16 cellular contexts compared by ENCODE assay signal in the genomic region with DNA sequence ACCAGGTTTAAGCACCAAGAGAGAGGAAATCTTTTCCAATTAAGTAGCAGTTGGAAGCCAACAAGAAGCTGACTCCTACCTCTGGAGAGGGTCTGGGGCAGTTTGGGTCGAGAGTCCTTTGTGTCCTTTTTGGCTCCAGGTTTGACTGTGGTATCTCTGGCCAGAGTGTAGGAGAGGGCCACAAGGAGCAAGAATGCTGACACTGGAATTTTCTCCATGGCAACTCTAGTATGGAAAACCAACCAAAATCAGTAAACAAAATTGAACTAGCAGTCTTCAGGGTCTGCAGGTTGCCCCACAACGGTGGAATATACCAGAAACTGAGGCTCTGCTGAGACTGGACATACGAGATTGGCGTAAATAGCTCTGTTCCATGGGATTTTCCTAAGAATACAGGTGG. TPM values are rescaled to one million over a fixed set of nuclear protein-coding genes. Genes with fewer than 3 reads are reported as not detected.
DNase-seq lines count a peak whose midpoint lies in the region; ATAC-seq, FAIRE-seq and TF ChIP-seq lines count a peak whose summit lies in the region.
"Had no signal": no experiment of that assay in that cellular context is flagged by ENCODE, and none has a peak within 500 bp of the region (broad histone marks: within the 10 kb centered on the region; RNA-seq: fewer than 3 reads in every experiment).

No MANE protein-coding gene starts in this region.

- no peak overlapping the region for H2BK15ac ChIP-seq in H1 (ENCODE audit: low read length)

- H3K56ac ChIP-seq in H1 (replicated peaks; ENCODE audit: insufficient read length, low read depth, low read length), result no peak overlapping the region

- DNase-seq in PC-9, result no peak
- DNase-seq in H1 (ENCODE audit: low read depth in 1 of 2, low spot score in 2 of 2), result no peak
- DNase-seq in progenitor cell of endocrine pancreas (ENCODE audit: low spot score, unreplicated experiment), result no peak
- no peak for DNase-seq in tibial artery
- DNase-seq in immature natural killer cell, result no peak
- DNase-seq in activated CD4-positive, alpha-beta T cell treated with anti-CD3 and anti-CD28 coated beads for 48 hours, result no peak
- DNase-seq: DND-41; H9; NK-92 treated with Interleukin-12 subunit alpha and Interleukin-12 subunit beta, amount 100 ng/mL, for 24 hours had no signal

- H3K4me3 Mint-ChIP-seq in progenitor cell of endocrine pancreas (ENCODE audit: low read depth) (no peak overlapping the region), immature natural killer cell (no peak overlapping the region)
- H3K4me3 Mint-ChIP-seq: H9 had no signal

- no peak overlapping the region for H4K91ac ChIP-seq in H1 (replicated peaks; ENCODE audit: insufficient read length, low read length)

- peaks cover 29% of the 10 kb centered on the region for H3F3A ChIP-seq in PC-9 (ENCODE audit: insufficient read depth, low read depth)

- no peak overlapping the region for H2AFZ ChIP-seq in PC-9
- H2AFZ ChIP-seq in H1 (ENCODE audit: low read length), result 0 out of 2 replicates have a peak overlapping the region, but pooled peaks have one; percentile 76

- no peak for FAIRE-seq in H1 (lab: Jason Lieb, UNC)
- FAIRE-seq: HTR-8/SVneo had no signal

- no peaks in the 10 kb centered on the region for H3K27me3 ChIP-seq in PC-9 (ENCODE audit: insufficient read depth, low read depth)
- no peaks in the 10 kb centered on the region for H3K27me3 ChIP-seq in H1 (replicated peaks in 1 of 4; ENCODE audit: control insufficient read depth in 3 of 4, extremely low read depth in 1 of 4, insufficient read depth in 3 of 4, low read length in 3 of 4)
- H3K27me3 ChIP-seq in tibial artery, result no peaks in the 10 kb centered on the region
- H3K27me3 ChIP-seq: SJCRH30 had no signal

- CTCF ChIA-PET in PC-9 (lab: Charles Lee) (interaction anchor here (0.6 to 2.5 kb wide), 8 partner anchors 25 to 330 kb away, joined by 3 to 18 read pairs (median 5); no protein-coding TSS in a partner anchor), H1 (lab: Charles Lee; ENCODE audit: partially characterized antibody) (interaction anchor here (0.6 to 5.5 kb wide), 37 partner anchors 8 to 687 kb away, joined by 3 to 36 read pairs (median 4); no protein-coding TSS in a partner anchor)

- H3K79me2 ChIP-seq in PC-9 (ENCODE audit: low read depth), result peaks cover 10% of the 10 kb centered on the region
- H3K79me2 ChIP-seq in H1 (ENCODE audit: control insufficient read depth in 1 of 2, insufficient read depth in 2 of 2, low read length in 2 of 2), result no peaks in the 10 kb centered on the region

- no peaks in the 10 kb centered on the region for H3K23me2 ChIP-seq in H1 (ENCODE audit: low read depth, low read length)

- no peak overlapping the region for H3K23ac ChIP-seq in H1 (ENCODE audit: insufficient read length)

- no peak overlapping the region for H2BK12ac ChIP-seq in H1 (ENCODE audit: low read depth, low read length)

- no peak overlapping the region for H2BK5ac ChIP-seq in H1 (ENCODE audit: low read depth, low read length)

- H3K27ac Mint-ChIP-seq in progenitor cell of endocrine pancreas, result peak overlapping the region; percentile 3
- no peak overlapping the region for H3K27ac Mint-ChIP-seq in immature natural killer cell
- H3K27ac Mint-ChIP-seq: H9 had no signal

- no peaks in the 10 kb centered on the region for H3K79me1 ChIP-seq in H1 (ENCODE audit: low read depth, low read length)

- H3K36me3 ChIP-seq in PC-9 (ENCODE audit: low read depth) (peaks cover 37% of the 10 kb centered on the region), H1 (ENCODE audit: control insufficient read depth in 2 of 4, insufficient read depth in 4 of 4, low read length in 3 of 4) (no peaks in the 10 kb centered on the region), tibial artery (no peaks in the 10 kb centered on the region)
- H3K36me3 ChIP-seq: SJCRH30 had no signal

- no peak overlapping the region for H4K8ac ChIP-seq in H1 (ENCODE audit: extremely low read depth, insufficient read depth, low read length)

- 92% methylated on average over 4 of the region's 4 CpGs; no CpG with 5 or more reads in 1 of the 2 experiments for WGBS in H1 (ENCODE audit: extremely low coverage in 1 of 2, insufficient coverage in 1 of 2, insufficient read length in 1 of 2, insufficient replicate concordance in 2 of 2, low coverage in 1 of 2, low lambda C conversion rate in 2 of 2, missing lambda C conversion rate in 1 of 2), 2 experiments

- H3K4me2 ChIP-seq in PC-9, result peak overlapping the region; percentile 10; the same call in 1 of the 2 replicates
- H3K4me2 ChIP-seq in H1 (ENCODE audit: insufficient read depth in 1 of 2, low read depth in 2 of 2, low read length in 2 of 2), result no peak overlapping the region

- peaks cover 24% of the 10 kb centered on the region for H3K4me1 Mint-ChIP-seq in progenitor cell of endocrine pancreas (ENCODE audit: low read depth)
- H3K4me1 Mint-ChIP-seq in immature natural killer cell, result no peaks in the 10 kb centered on the region

- no peaks in the 10 kb centered on the region for H3K27me3 Mint-ChIP-seq in progenitor cell of endocrine pancreas
- peaks cover 0 to 2% (median 0%) of the 10 kb centered on the region in 3 donors for H3K27me3 Mint-ChIP-seq in immature natural killer cell (ENCODE audit: low read depth in 3 of 3)

- no peak overlapping the region for H2AK5ac ChIP-seq in H1 (ENCODE audit: low read depth, low read length)

- TF ChIP-seq EP300 in H1 (IDR thresholded peaks at IDR 0.05; ENCODE audit: borderline replicate concordance in 1 of 2, low read depth in 2 of 2, low read length in 2 of 2), result no peak

- intact Hi-C loops in PC-9 (cut with micrococcal nuclease; ENCODE audit: unreplicated experiment) (loop anchor here (1.0 to 10.0 kb wide), 9 partner anchors 46 to 723 kb away; a partner anchor contains a TSS), tibial artery (cut with DNase I; ENCODE audit: low total_unique reads) (no loop called here)

- TF ChIP-seq CTCF in PC-9 (conservative IDR thresholded peaks at IDR 0.05), result no peak
- no peak for TF ChIP-seq CTCF in H1 (IDR thresholded peaks at IDR 0.05; ENCODE audit: control extremely low read depth in 1 of 3, insufficient read depth in 1 of 3, low read depth in 1 of 3, low read length in 3 of 3)
- TF ChIP-seq CTCF in progenitor cell of endocrine pancreas (IDR thresholded peaks at IDR 0.05; ENCODE audit: unreplicated experiment), result no peak
- no peak for TF ChIP-seq CTCF in tibial artery (IDR thresholded peaks at IDR 0.05)

- H3K9ac ChIP-seq in H1 (replicated peaks in 1 of 4; ENCODE audit: extremely low read depth in 1 of 4, low read depth in 3 of 4, low read length in 3 of 4), result no peak overlapping the region

- TF ChIP-seq RAD21 in H1 (IDR thresholded peaks at IDR 0.05 in 1 of 2, conservative IDR thresholded peaks at IDR 0.05 in 1 of 2; ENCODE audit: low read depth in 2 of 2, low read length in 2 of 2), result no peak

- H3K14ac ChIP-seq in H1 (ENCODE audit: insufficient read length), result no peak overlapping the region

- H3K9me3 Mint-ChIP-seq in progenitor cell of endocrine pancreas (ENCODE audit: low read depth), result no peaks in the 10 kb centered on the region
- H3K9me3 Mint-ChIP-seq in immature natural killer cell, result no peaks in the 10 kb centered on the region
- H3K9me3 Mint-ChIP-seq: H9 had no signal

- H3K36me3 Mint-ChIP-seq in progenitor cell of endocrine pancreas (ENCODE audit: insufficient read depth), result no peaks in the 10 kb centered on the region
- no peaks in the 10 kb centered on the region for H3K36me3 Mint-ChIP-seq in immature natural killer cell

- peak; percentile 15 for ATAC-seq in GM21723 (IDR thresholded peaks at IDR 0.05; ENCODE audit: unreplicated experiment)
- ATAC-seq in HG02885 (IDR thresholded peaks at IDR 0.05; ENCODE audit: poor library complexity, unreplicated experiment), result no peak

- POLR2A ChIA-PET in PC-9 (lab: Charles Lee; ENCODE audit: unreplicated experiment) (interaction anchor here (0.6 to 0.9 kb wide), 3 partner anchors 207 to 496 kb away, joined by 3 to 11 read pairs (median 8); no protein-coding TSS in a partner anchor), H1 (lab: Charles Lee; ENCODE audit: partially characterized antibody) (no interaction called here)

- H3K27ac ChIP-seq in PC-9 (no peak overlapping the region), H1 (ENCODE audit: low read depth, low read length) (no peak overlapping the region), tibial artery (no peak overlapping the region)
- H3K27ac ChIP-seq: C4-2B, SJCRH30 had no signal

- H3K9me3 ChIP-seq in PC-9 (ENCODE audit: insufficient read depth, low read depth), result peaks cover 4% of the 10 kb centered on the region; the same call in 1 of the 2 replicates
- no peaks in the 10 kb centered on the region for H3K9me3 ChIP-seq in H1 (ENCODE audit: insufficient read depth in 2 of 2, low read depth in 1 of 2, low read length in 1 of 2)
- H3K9me3 ChIP-seq in tibial artery, result no peaks in the 10 kb centered on the region
- H3K9me3 ChIP-seq: SJCRH30 had no signal

- H4K5ac ChIP-seq in H1 (ENCODE audit: insufficient read length, low read depth, low read length), result no peak overlapping the region

- H4K20me1 ChIP-seq in PC-9 (ENCODE audit: insufficient read depth) (no peaks in the 10 kb centered on the region), H1 (replicated peaks in 1 of 2; ENCODE audit: control insufficient read depth in 1 of 2, insufficient read depth in 2 of 2, low read length in 2 of 2) (no peaks in the 10 kb centered on the region)

- no peak overlapping the region for H2BK20ac ChIP-seq in H1 (ENCODE audit: low read length)

- BruUV-seq in PC-9 (replicated peaks; lab: Mats Ljungman, UMichigan), result no TSS peak

- no peak for TF ChIP-seq POLR2A in H1 (IDR thresholded peaks at IDR 0.05; ENCODE audit: control extremely low read depth in 1 of 2, low read depth in 2 of 2, low read length in 2 of 2)

- peaks cover 54% of the 10 kb centered on the region for H3K4me1 ChIP-seq in PC-9 (replicated peaks; ENCODE audit: insufficient read depth)
- no peaks in the 10 kb centered on the region for H3K4me1 ChIP-seq in H1 (replicated peaks in 1 of 4; ENCODE audit: control insufficient read depth in 3 of 4, insufficient read depth in 4 of 4, low read length in 3 of 4)
- no peaks in the 10 kb centered on the region for H3K4me1 ChIP-seq in tibial artery
- H3K4me1 ChIP-seq: SJCRH30 had no signal

- no peak overlapping the region for H2BK120ac ChIP-seq in H1 (replicated peaks; ENCODE audit: low read depth, low read length)

- no peak overlapping the region for H3K4ac ChIP-seq in H1 (replicated peaks; ENCODE audit: insufficient read length, low read depth, low read length)

- H3K4me3 ChIP-seq in PC-9, result no peak overlapping the region
- H3K4me3 ChIP-seq in H1 (ENCODE audit: extremely low read depth in 1 of 4, insufficient read depth in 2 of 4, low read depth in 3 of 4, low read length in 4 of 4), result no peak overlapping the region
- H3K4me3 ChIP-seq in tibial artery, result no peak overlapping the region
- H3K4me3 ChIP-seq: SJCRH30 had no signal

- no peaks in the 10 kb centered on the region for H3K9me2 ChIP-seq in PC-9 (ENCODE audit: insufficient read depth)

- H3K18ac ChIP-seq in H1 (ENCODE audit: extremely low read depth, low read length), result no peak overlapping the region

RNA-seq across cellular contexts. Expression of a gene that starts 3.2 kb away (rescaled TPM):
- 34.2 and 76.1 TPM in 2 replicates for total RNA-seq in PC-9 (2021)
- total RNA-seq in H1 (2021; fragmentation: NEBNext Ultra II Directional; extraction: Animal tissue kit (Norgen Biotek cat#: 25700)), result not detected in 2 replicates
- polyA plus RNA-seq in H1 (2011; rRNA removed), result not detected in 2 replicates
- polyA plus RNA-seq in H1 (2011; cell fraction: cytosol; rRNA removed), result not detected
- not detected for polyA plus RNA-seq in H1 (2011; cell fraction: nucleus; rRNA removed)
- not detected in 4 replicates for polyA plus RNA-seq in H1 (2012, experiment 1 of 2)
- not detected for polyA plus RNA-seq in H1 (2012, experiment 2 of 2)
- not detected for polyA plus RNA-seq in H1 (2013, experiment 1 of 2)
- not detected for polyA plus RNA-seq in H1 (2013, experiment 2 of 2)
- polyA minus RNA-seq in H1 (2011; rRNA and poly(A)+ RNA removed), result not detected in 2 replicates
- polyA minus RNA-seq in H1 (2011; cell fraction: cytosol; rRNA and poly(A)+ RNA removed), result not detected
- not detected for polyA minus RNA-seq in H1 (2011; cell fraction: nucleus; rRNA and poly(A)+ RNA removed)
- total RNA-seq in progenitor cell of endocrine pancreas, result 25.8 and 56.3 TPM in 2 replicates
- not detected for polyA plus RNA-seq in immature natural killer cell
- total RNA-seq: G401, H9, OCI-LY7, SJCRH30 had no signal

RNA-seq across cellular contexts. Expression of a gene that starts 48.0 kb away (rescaled TPM):
- total RNA-seq in PC-9 (2021) (26.5 and 31.1 TPM in 2 replicates), progenitor cell of endocrine pancreas (112 and 116 TPM in 2 replicates)
- 28.1 and 29.9 TPM in 2 replicates for total RNA-seq in H1 (2021; fragmentation: NEBNext Ultra II Directional; extraction: Animal tissue kit (Norgen Biotek cat#: 25700))
- polyA plus RNA-seq in H1 (2011; rRNA removed) (11.2 and 15.3 TPM in 2 replicates), immature natural killer cell (1 to 10 TPM in 1 of 3 donors, under 1 TPM in 2; 0.75 to 4.7 (median 0.96) TPM)
- 22.4 TPM for polyA plus RNA-seq in H1 (2011; cell fraction: cytosol; rRNA removed)
- 4.9 TPM for polyA plus RNA-seq in H1 (2011; cell fraction: nucleus; rRNA removed)
- 12.4 to 30.5 TPM (median 17.0 TPM) in 4 replicates for polyA plus RNA-seq in H1 (2012, experiment 1 of 2)
- polyA plus RNA-seq in H1 (2012, experiment 2 of 2), result 9.7 TPM
- polyA plus RNA-seq in H1 (2013, experiment 1 of 2), result 29.2 TPM
- 34.7 TPM for polyA plus RNA-seq in H1 (2013, experiment 2 of 2)
- polyA minus RNA-seq in H1 (2011; rRNA and poly(A)+ RNA removed), result 7.5 and 8.8 TPM in 2 replicates
- 9.2 TPM for polyA minus RNA-seq in H1 (2011; cell fraction: cytosol; rRNA and poly(A)+ RNA removed)
- polyA minus RNA-seq in H1 (2011; cell fraction: nucleus; rRNA and poly(A)+ RNA removed), result 4.7 TPM
- total RNA-seq: G401 had no signal

Comparison
In these comparisons a context has a peak if more than half of its experiments do, and no peak if none do; other contexts are left out.
1. RNA of a gene that starts 3.2 kb away (total RNA-seq): 34.2 to 76.1 TPM in PC-9 and 25.8 to 56.3 TPM in progenitor cell of endocrine pancreas; not detected in H1; every median in the first group is over 10 times any median in the second.